Comparison of ENCODE assay signal across 24 cellular contexts in genomic region chr22:45197606-45198462, GRCh38. TPM values are rescaled to one million over a fixed set of nuclear protein-coding genes. Genes with fewer than 3 reads are reported as not detected.
A peak's percentile ranks its signal among the peaks of the same experiment; 100 is the strongest.
DNase-seq lines count a peak whose midpoint lies in the region; ATAC-seq and TF ChIP-seq lines count a peak whose summit lies in the region.
"Had no signal": no experiment of that assay in that cellular context is flagged by ENCODE, and none has a peak within 500 bp of the region (broad histone marks: within the 10 kb centered on the region; RNA-seq: fewer than 3 reads in every experiment).

No MANE protein-coding gene starts in this region.

- intact Hi-C loops in vagina (cut with DNase I) = no loop called here
- intact Hi-C loops in left cardiac atrium (cut with DNase I) = no loop called here

- peak overlapping the region; percentile 57 for H3K27ac Mint-ChIP-seq in T-helper 1 cell treated with Interleukin-12 subunit alpha and Interleukin-12 subunit beta and Interleukin-4 antibody, amounts not matched to agents 30 μg/mL and 1 μg/mL, for 36 hours
- peak overlapping the region; percentile 89 for H3K27ac Mint-ChIP-seq in WTC11
- H3K27ac Mint-ChIP-seq: activated naive CD4-positive, alpha-beta T cell treated with anti-CD3 and anti-CD28 coated beads, Interleukin-2, amount 50 U/mL, for 24 hours; activated T-cell treated with anti-CD3 and anti-CD28 coated beads, Interleukin-2, amount 50 U/mL, for 72 hours had no signal

- H3K27me3 ChIP-seq in vagina = no peaks in the 10 kb centered on the region
- H3K27me3 ChIP-seq: esophagus squamous epithelium, gastroesophageal sphincter, tibial artery had no signal

- no peaks in the 10 kb centered on the region for H3K36me3 Mint-ChIP-seq in T-helper 1 cell treated with Interleukin-12 subunit alpha and Interleukin-12 subunit beta and Interleukin-4 antibody, amounts not matched to agents 30 μg/mL and 1 μg/mL, for 36 hours (ENCODE audit: low read depth)
- H3K36me3 Mint-ChIP-seq in WTC11 = peaks cover 4% of the 10 kb centered on the region; the same call in 1 of the 2 replicates

- CTCF ChIA-PET in WTC11 (lab: Charles Lee) = interaction anchor here (1.2 kb wide), 1 partner anchor 11 kb away, joined by 8 read pairs; no protein-coding TSS in a partner anchor

- no peaks in the 10 kb centered on the region for H3K4me1 Mint-ChIP-seq in T-helper 1 cell treated with Interleukin-12 subunit alpha and Interleukin-12 subunit beta and Interleukin-4 antibody, amounts not matched to agents 30 μg/mL and 1 μg/mL, for 36 hours (ENCODE audit: low read depth)
- H3K4me1 Mint-ChIP-seq in WTC11 = peaks cover 30% of the 10 kb centered on the region
- H3K4me1 Mint-ChIP-seq: activated naive CD4-positive, alpha-beta T cell treated with anti-CD3 and anti-CD28 coated beads, Interleukin-2, amount 50 U/mL, for 24 hours had no signal

- POLR2A ChIA-PET in WTC11 (lab: Charles Lee) = no interaction called here

- no peak overlapping the region for H3K4me3 Mint-ChIP-seq in T-helper 1 cell treated with Interleukin-12 subunit alpha and Interleukin-12 subunit beta and Interleukin-4 antibody, amounts not matched to agents 30 μg/mL and 1 μg/mL, for 36 hours
- no peak overlapping the region for H3K4me3 Mint-ChIP-seq in WTC11
- H3K4me3 Mint-ChIP-seq: activated naive CD4-positive, alpha-beta T cell treated with anti-CD3 and anti-CD28 coated beads, Interleukin-2, amount 50 U/mL, for 24 hours; activated T-cell treated with anti-CD3 and anti-CD28 coated beads, Interleukin-2, amount 50 U/mL, for 72 hours had no signal

- no peaks in the 10 kb centered on the region for H3K27me3 Mint-ChIP-seq in T-helper 1 cell treated with Interleukin-12 subunit alpha and Interleukin-12 subunit beta and Interleukin-4 antibody, amounts not matched to agents 30 μg/mL and 1 μg/mL, for 36 hours (ENCODE audit: low read depth)
- H3K27me3 Mint-ChIP-seq in WTC11 (ENCODE audit: low read depth) = no peaks in the 10 kb centered on the region
- H3K27me3 Mint-ChIP-seq: activated naive CD4-positive, alpha-beta T cell treated with anti-CD3 and anti-CD28 coated beads, Interleukin-2, amount 50 U/mL, for 24 hours had no signal

- TF ChIP-seq CTCF in WTC11 (IDR thresholded peaks at IDR 0.05) (no peak), vagina (IDR thresholded peaks at IDR 0.05) (no peak)

- DNase-seq in T-helper 1 cell (no peak), WTC11 (ENCODE audit: low spot score) (no peak), vagina (ENCODE audit: extremely low spot score in 2 of 2) (peak; percentile 83 to 88), SHP77 treated with DMSO at 0.1 percent for 48 hours (lab: John Stamatoyannopoulos, UW) (no peak), left cardiac atrium (no peak), DMS 273 treated with DMSO at 0.1 percent for 48 hours (lab: John Stamatoyannopoulos, UW) (no peak)
- DNase-seq: activated CD8-positive, alpha-beta memory T cell treated with anti-CD3 and anti-CD28 coated beads for 24 hours; activated T-cell treated with anti-CD3 and anti-CD28 coated beads, Interleukin-2, amount 50 U/mL, for 72 hours; central memory CD4-positive, alpha-beta T cell; effector CD8-positive, alpha-beta T cell; esophagus squamous epithelium; islet precursor cell; NCI-H1694 treated with DMSO at 0.1 percent for 48 hours; NCI-H774; nucleus accumbens; stimulated activated CD4-positive, alpha-beta T cell treated with anti-CD3 and anti-CD28 coated beads, Interleukin-4, amount 100 ng/mL, for 24 hours; stimulated activated naive CD4-positive, alpha-beta T cell treated with Interleukin-2 at 50 U/mL for 16 hours; tibial artery had no signal

- no peak overlapping the region for H3K4me3 ChIP-seq in vagina
- H3K4me3 ChIP-seq: esophagus squamous epithelium, gastroesophageal sphincter, tibial artery had no signal

- H3K4me1 ChIP-seq in vagina = no peaks in the 10 kb centered on the region

- ATAC-seq in WTC11 (no peak), esophagus mucosa (peak; percentile 59), left cardiac atrium (no peak)
- ATAC-seq: activated T-cell treated with anti-CD3 and anti-CD28 coated beads, Interleukin-2, amount 50 U/mL, for 72 hours; gastroesophageal sphincter; HCT116; Right ventricle myocardium inferior had no signal

- no peaks in the 10 kb centered on the region for H3K9me3 Mint-ChIP-seq in T-helper 1 cell treated with Interleukin-12 subunit alpha and Interleukin-12 subunit beta and Interleukin-4 antibody, amounts not matched to agents 30 μg/mL and 1 μg/mL, for 36 hours
- no peaks in the 10 kb centered on the region for H3K9me3 Mint-ChIP-seq in WTC11
- H3K9me3 Mint-ChIP-seq: activated naive CD4-positive, alpha-beta T cell treated with anti-CD3 and anti-CD28 coated beads, Interleukin-2, amount 50 U/mL, for 24 hours; activated T-cell treated with anti-CD3 and anti-CD28 coated beads, Interleukin-2, amount 50 U/mL, for 72 hours had no signal

- H3K9me3 ChIP-seq in vagina = no peaks in the 10 kb centered on the region
- H3K9me3 ChIP-seq: esophagus squamous epithelium, gastroesophageal sphincter, tibial artery had no signal

- TF ChIP-seq POLR2A in vagina (IDR thresholded peaks at IDR 0.05) = no peak

- H3K27ac ChIP-seq in vagina = no peak overlapping the region
- H3K27ac ChIP-seq: gastroesophageal sphincter, tibial artery had no signal

- peaks cover 0 to 68% of the 10 kb centered on the region in 2 donors for H3K36me3 ChIP-seq in vagina

TF ChIP-seq in WTC11, 78 proteins besides CTCF, POLR2A, EP300 and RAD21:
- TF ChIP-seq ZNF138 (CRISPR knock-in tag; conservative IDR thresholded peaks at IDR 0.05) (no peak), FOXP1 (CRISPR knock-in tag; IDR thresholded peaks at IDR 0.05; ENCODE audit: borderline replicate concordance) (no peak), HMGA2 (CRISPR knock-in tag; IDR thresholded peaks at IDR 0.05) (no peak), AR (CRISPR knock-in tag; IDR thresholded peaks at IDR 0.05) (no peak), ATF1 (CRISPR knock-in tag; IDR thresholded peaks at IDR 0.05) (no peak), ZNF263 (CRISPR knock-in tag; IDR thresholded peaks at IDR 0.05; ENCODE audit: low read depth) (no peak), FOXK1 (CRISPR knock-in tag; IDR thresholded peaks at IDR 0.05) (no peak), SMAD3 (CRISPR knock-in tag; IDR thresholded peaks at IDR 0.05; ENCODE audit: borderline replicate concordance) (no peak), ZNF232 (CRISPR knock-in tag; IDR thresholded peaks at IDR 0.05) (no peak), CREM (CRISPR knock-in tag; IDR thresholded peaks at IDR 0.05) (no peak)
- TF ChIP-seq, protein P1, sequence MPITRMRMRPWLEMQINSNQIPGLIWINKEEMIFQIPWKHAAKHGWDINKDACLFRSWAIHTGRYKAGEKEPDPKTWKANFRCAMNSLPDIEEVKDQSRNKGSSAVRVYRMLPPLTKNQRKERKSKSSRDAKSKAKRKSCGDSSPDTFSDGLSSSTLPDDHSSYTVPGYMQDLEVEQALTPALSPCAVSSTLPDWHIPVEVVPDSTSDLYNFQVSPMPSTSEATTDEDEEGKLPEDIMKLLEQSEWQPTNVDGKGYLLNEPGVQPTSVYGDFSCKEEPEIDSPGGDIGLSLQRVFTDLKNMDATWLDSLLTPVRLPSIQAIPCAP (CRISPR knock-in tag; IDR thresholded peaks at IDR 0.05) = no peak
TF ChIP-seq in WTC11: peak in this region for 0.

RNA-seq across cellular contexts. Expression of gene NUP50, which starts 34.1 kb away (rescaled TPM):
- 98.6 to 131 TPM (median 106 TPM) in 3 replicates for total RNA-seq in WTC11 (2021)
- 67.8 TPM for total RNA-seq in esophagus mucosa
- 76.9 TPM for total RNA-seq in vagina
- total RNA-seq in left cardiac atrium = 10 to 100 TPM; 21.9 to 25.0 TPM

RNA-seq across cellular contexts. Expression of gene KIAA0930, which starts 42.9 kb away (rescaled TPM):
- total RNA-seq in WTC11 (2021) (53.2 to 62.1 TPM (median 57.6 TPM) in 3 replicates), esophagus mucosa (45.4 TPM), vagina (42.5 TPM), left cardiac atrium (10 to 100 TPM; 25.8 to 38.5 TPM)

Comparison
In these comparisons a context has a peak if more than half of its experiments do, and no peak if none do; other contexts are left out.
1. DNase-seq: peak in vagina (2 of 2); none in T-helper 1 cell (0 of 5), WTC11 (single experiment), SHP77 treated with DMSO at 0.1 percent for 48 hours (single experiment), left cardiac atrium (single experiment) and DMS 273 treated with DMSO at 0.1 percent for 48 hours (single experiment).